1 cellular context compared by ENCODE assay signal in genomic region chr3:28576590-28577220, GRCh38.
TF ChIP-seq lines count a peak whose summit lies in the region.

No MANE protein-coding gene starts in this region.

TF ChIP-seq in SK-N-SH treated with all-trans-retinoic acid at 6 μM for 48 hours, 23 proteins besides CTCF, POLR2A, EP300 and RAD21 (continued from another document):
- TF ChIP-seq TOX (CRISPR knock-in tag; IDR thresholded peaks at IDR 0.05; ENCODE audit: borderline replicate concordance) = no peak
